In the genomic region with DNA sequence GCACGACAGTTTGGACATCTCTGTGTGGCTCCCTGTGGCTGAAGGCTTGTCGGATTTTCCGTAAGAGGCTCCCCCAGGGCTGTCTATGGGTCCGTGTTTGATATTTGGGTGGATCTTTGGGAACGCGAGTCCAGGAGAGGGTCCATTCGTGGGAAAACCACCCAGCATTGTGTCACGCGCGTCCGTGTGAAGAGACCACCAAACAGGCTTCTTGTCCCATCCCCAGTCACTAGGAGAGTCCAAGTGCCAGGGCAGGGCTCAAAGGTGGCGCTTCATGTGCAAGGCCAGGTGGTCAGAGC, we compare ENCODE assay signal across 12 cellular contexts. TPM values are rescaled to one million over a fixed set of nuclear protein-coding genes. Genes with fewer than 3 reads are reported as not detected.
A peak's percentile ranks its signal among the peaks of the same experiment; 100 is the strongest.
DNase-seq lines count a peak whose midpoint lies in the region; ATAC-seq and TF ChIP-seq lines count a peak whose summit lies in the region.
"Had no signal": no experiment of that assay in that cellular context is flagged by ENCODE, and none has a peak within 500 bp of the region (broad histone marks: within the 10 kb centered on the region; RNA-seq: fewer than 3 reads in every experiment).

No MANE protein-coding gene starts in this region.

- no peak overlapping the region for H3K27ac ChIP-seq in hepatocyte
- H3K27ac ChIP-seq in stomach, result peak overlapping the region in 3 of 5 donors; percentile 1 to 72 (median 69)

- POLR2A ChIA-PET in activated CD4-positive, alpha-beta T cell treated with anti-CD3 and anti-CD28 coated beads, Interleukin-2, amount 10 ng/mL, durations not matched to agents 7 days and 5 days (lab: Charles Lee), result interaction anchor here (0.9 to 1.2 kb wide), 3 partner anchors 30 to 81 kb away, joined by 3 to 6 read pairs (median 5); partner anchors contain the start of gene CALR

- H3K27me3 ChIP-seq in hepatocyte, result peaks cover 34% of the 10 kb centered on the region
- peaks cover 0 to 26% (median 12%) of the 10 kb centered on the region in 3 donors for H3K27me3 ChIP-seq in stomach

- H3K9me3 Mint-ChIP-seq in activated CD4-positive, alpha-beta T cell treated with anti-CD3 and anti-CD28 coated beads, Interleukin-2, amount 10 ng/mL, durations not matched to agents 7 days and 5 days, result peaks cover 9% of the 10 kb centered on the region

- no peak for ATAC-seq in T-helper 17 cell

- TF ChIP-seq POLR2A in stomach (IDR thresholded peaks at IDR 0.05), result no peak

- no peaks in the 10 kb centered on the region for H3K79me2 ChIP-seq in hepatocyte

- no peak for TF ChIP-seq EP300 in stomach (IDR thresholded peaks at IDR 0.05)

- H3K4me1 Mint-ChIP-seq in activated CD4-positive, alpha-beta T cell treated with anti-CD3 and anti-CD28 coated beads, Interleukin-2, amount 10 ng/mL, durations not matched to agents 7 days and 5 days, result peaks cover 38% of the 10 kb centered on the region
- peaks cover 25% of the 10 kb centered on the region for H3K4me1 Mint-ChIP-seq in T-helper 17 cell

- CTCF ChIA-PET in activated CD4-positive, alpha-beta T cell treated with anti-CD3 and anti-CD28 coated beads, Interleukin-2, amount 10 ng/mL, durations not matched to agents 7 days and 5 days (lab: Charles Lee), result interaction anchor here (1.0 to 2.4 kb wide), 15 partner anchors 8 to 167 kb away, joined by 3 to 18 read pairs (median 5); partner anchors contain the start of gene FARSA

- peak overlapping the region; percentile 92 for H3K4me2 ChIP-seq in hepatocyte

- H3K36me3 ChIP-seq in hepatocyte (replicated peaks; ENCODE audit: insufficient read depth, low read depth) (no peaks in the 10 kb centered on the region), stomach (no peaks in the 10 kb centered on the region)
- H3K36me3 ChIP-seq: thoracic aorta had no signal

- TF ChIP-seq CTCF in hepatocyte (IDR thresholded peaks at IDR 0.05; ENCODE audit: poor library complexity), result no peak
- no peak for TF ChIP-seq CTCF in stomach (IDR thresholded peaks at IDR 0.05)

- peaks cover 6% of the 10 kb centered on the region for H3K27me3 Mint-ChIP-seq in activated CD4-positive, alpha-beta T cell treated with anti-CD3 and anti-CD28 coated beads, Interleukin-2, amount 10 ng/mL, durations not matched to agents 7 days and 5 days
- no peaks in the 10 kb centered on the region for H3K27me3 Mint-ChIP-seq in T-helper 17 cell

- DNase-seq in activated CD4-positive, alpha-beta T cell treated with anti-CD3 and anti-CD28 coated beads, Interleukin-2, amount 10 ng/mL, durations not matched to agents 7 days and 5 days, result no peak
- no peak for DNase-seq in activated CD4-positive, alpha-beta T cell treated with anti-CD3 and anti-CD28 coated beads for 4 hours
- no peak for DNase-seq in T-helper 17 cell
- DNase-seq in hepatocyte (ENCODE audit: low spot score), result no peak
- no peak for DNase-seq in stomach
- DNase-seq in stimulated activated CD4-positive, alpha-beta T cell treated with anti-CD3 and anti-CD28 coated beads, Interleukin-12 subunit alpha, Interleukin-12 subunit beta, amount 100 ng/mL, for 4 hours, result no peak
- DNase-seq in H4 (ENCODE audit: low spot score), result no peak
- DNase-seq in HPDE6-E6E7 (ENCODE audit: extremely low spot score), result no peak
- DNase-seq: glutamatergic neuron had no signal

- 78% methylated on average over 12 of the region's 12 CpGs for WGBS in hepatocyte (ENCODE audit: low lambda C conversion rate, missing lambda C conversion rate)
- WGBS in stomach, 5 donors, result 72 to 77% (median 76%) methylated on average over 11 to 12 of the region's 12 CpGs

- no peak overlapping the region for H3K4me3 ChIP-seq in hepatocyte
- peak overlapping the region in 2 of 4 donors; percentile 49 to 57 for H3K4me3 ChIP-seq in stomach

- H2AFZ ChIP-seq in hepatocyte, result peak overlapping the region; percentile 56

- intact Hi-C loops in stomach (cut with DNase I; ENCODE audit: low total_unique reads), result loop anchor here (10.0 kb wide), 1 partner anchor 50 kb away; the partner anchor contains the start of genes CALR and FARSA

- no peaks in the 10 kb centered on the region for H4K20me1 ChIP-seq in hepatocyte (ENCODE audit: insufficient read depth, poor library complexity, severe bottlenecking)

- H3K9me3 ChIP-seq in T-helper 17 cell (ENCODE audit: control insufficient read depth, low read length, poor library complexity, severe bottlenecking) (no peaks in the 10 kb centered on the region), hepatocyte (ENCODE audit: low read depth) (no peaks in the 10 kb centered on the region), stomach (peaks cover 0 to 16% (median 12%) of the 10 kb centered on the region in 4 donors)
- H3K9me3 ChIP-seq: thoracic aorta had no signal

- peaks cover 10% of the 10 kb centered on the region for H3K36me3 Mint-ChIP-seq in activated CD4-positive, alpha-beta T cell treated with anti-CD3 and anti-CD28 coated beads, Interleukin-2, amount 10 ng/mL, durations not matched to agents 7 days and 5 days (ENCODE audit: low read depth)
- H3K36me3 Mint-ChIP-seq in T-helper 17 cell (ENCODE audit: low read depth), result peaks cover 2% of the 10 kb centered on the region

- no peaks in the 10 kb centered on the region for H3K9me2 ChIP-seq in hepatocyte (replicated peaks; ENCODE audit: insufficient read depth)

- H3K4me3 Mint-ChIP-seq in activated CD4-positive, alpha-beta T cell treated with anti-CD3 and anti-CD28 coated beads, Interleukin-2, amount 10 ng/mL, durations not matched to agents 7 days and 5 days, result peak overlapping the region; percentile 84
- H3K4me3 Mint-ChIP-seq in T-helper 17 cell, result peak overlapping the region; percentile 78

- H3K27ac Mint-ChIP-seq in activated CD4-positive, alpha-beta T cell treated with anti-CD3 and anti-CD28 coated beads, Interleukin-2, amount 10 ng/mL, durations not matched to agents 7 days and 5 days, result peak overlapping the region; percentile 87
- peak overlapping the region; percentile 0 for H3K27ac Mint-ChIP-seq in T-helper 17 cell

- H3K4me1 ChIP-seq in hepatocyte (ENCODE audit: insufficient read depth), result peaks cover 5% of the 10 kb centered on the region
- H3K4me1 ChIP-seq in stomach, result peaks cover 22 to 47% (median 41%) of the 10 kb centered on the region in 4 donors

RNA-seq across cellular contexts. Expression of gene KLF1, which starts 2.4 kb away (rescaled TPM):
- total RNA-seq in activated CD4-positive, alpha-beta T cell treated with anti-CD3 and anti-CD28 coated beads, Interleukin-2, amount 10 ng/mL, durations not matched to agents 7 days and 5 days, result under 1 TPM in 1 of 2 experiments, not detected in 1; 0.20 TPM
- total RNA-seq in T-helper 17 cell (not detected), hepatocyte (0.37 TPM in 1 of 2 replicates, not detected in the other), stomach (under 1 TPM in 1 of 5 donors, not detected in 4; 0.18 TPM)
- polyA plus RNA-seq in hepatocyte (not detected in 2 replicates), stomach (under 1 TPM in 2 of 3 donors, not detected in 1; 0.05 to 0.19 TPM)
- total RNA-seq in H4 (2014; rRNA removed; shearing (Covaris generic)), result not detected in 2 replicates
- total RNA-seq: SK-MEL-5, thoracic aorta had no signal
- polyA plus RNA-seq: AG04450 had no signal

RNA-seq across cellular contexts. Expression of gene DNASE2, which starts 3.3 kb away (rescaled TPM):
- 10 to 100 TPM; 28.8 to 30.0 TPM for total RNA-seq in activated CD4-positive, alpha-beta T cell treated with anti-CD3 and anti-CD28 coated beads, Interleukin-2, amount 10 ng/mL, durations not matched to agents 7 days and 5 days
- total RNA-seq in T-helper 17 cell, result 10 to 100 TPM; 17.8 to 19.8 TPM
- total RNA-seq in hepatocyte, result 25.7 and 31.5 TPM in 2 replicates
- polyA plus RNA-seq in hepatocyte, result 41.3 and 41.9 TPM in 2 replicates
- total RNA-seq in stomach, result 10 to 100 TPM; 11.9 to 53.1 (median 30.4) TPM
- polyA plus RNA-seq in stomach, result 10 to 100 TPM in 2 of 3 donors, 1 to 10 TPM in 1; 9.0 to 26.2 (median 20.3) TPM
- total RNA-seq in H4 (2014; rRNA removed; shearing (Covaris generic)), result 64.4 and 68.8 TPM in 2 replicates

RNA-seq across cellular contexts. Expression of gene GCDH, which starts 6.4 kb away (rescaled TPM):
- total RNA-seq in activated CD4-positive, alpha-beta T cell treated with anti-CD3 and anti-CD28 coated beads, Interleukin-2, amount 10 ng/mL, durations not matched to agents 7 days and 5 days, result 10 to 100 TPM; 35.4 to 41.7 TPM
- total RNA-seq in T-helper 17 cell (10 to 100 TPM; 34.0 to 36.2 TPM), hepatocyte (31.7 and 34.2 TPM in 2 replicates), stomach (10 to 100 TPM in 4 of 5 donors, not detected in 1; 17.5 to 30.8 (median 23.9) TPM)
- polyA plus RNA-seq in hepatocyte (23.4 and 30.7 TPM in 2 replicates), stomach (10 to 100 TPM; 21.6 to 26.6 (median 24.0) TPM)
- 31.0 and 38.3 TPM in 2 replicates for total RNA-seq in H4 (2014; rRNA removed; shearing (Covaris generic))

RNA-seq across cellular contexts. Expression of gene SYCE2, which starts 34.5 kb away (rescaled TPM):
- 1 to 10 TPM; 3.2 to 4.5 TPM for total RNA-seq in activated CD4-positive, alpha-beta T cell treated with anti-CD3 and anti-CD28 coated beads, Interleukin-2, amount 10 ng/mL, durations not matched to agents 7 days and 5 days
- total RNA-seq in T-helper 17 cell (under 1 TPM; 0.52 to 0.86 TPM), hepatocyte (0.67 TPM in 1 of 2 replicates, not detected in the other), stomach (not detected)
- polyA plus RNA-seq in hepatocyte (0.77 TPM in 1 of 2 replicates, not detected in the other), stomach (under 1 TPM in 1 of 3 donors, not detected in 2; 0.23 TPM)
- 1.6 and 2.5 TPM in 2 replicates for total RNA-seq in H4 (2014; rRNA removed; shearing (Covaris generic))
- total RNA-seq: thoracic aorta had no signal
- polyA plus RNA-seq: AG04450 had no signal

RNA-seq across cellular contexts. Expression of gene MAST1, which starts 46.3 kb away (rescaled TPM):
- total RNA-seq in activated CD4-positive, alpha-beta T cell treated with anti-CD3 and anti-CD28 coated beads, Interleukin-2, amount 10 ng/mL, durations not matched to agents 7 days and 5 days, result under 1 TPM; 0.35 to 0.67 TPM
- total RNA-seq in T-helper 17 cell, result 1 to 10 TPM; 1.5 to 4.1 TPM
- total RNA-seq in hepatocyte, result 0.20 and 0.32 TPM in 2 replicates
- polyA plus RNA-seq in hepatocyte, result 0.22 and 0.54 TPM in 2 replicates
- total RNA-seq in stomach, result 10 to 100 TPM in 1 of 5 donors, 1 to 10 TPM in 3, not detected in 1; 1.3 to 33.9 (median 5.9) TPM
- 1 to 10 TPM in 1 of 3 donors, under 1 TPM in 2; 0.43 to 1.1 (median 0.56) TPM for polyA plus RNA-seq in stomach
- 5.7 TPM in 1 of 2 replicates, not detected in the other for total RNA-seq in H4 (2014; rRNA removed; shearing (Covaris generic))
- total RNA-seq: thoracic aorta had no signal
